Comparison of ENCODE assay signal across 19 cellular contexts in the genomic region with DNA sequence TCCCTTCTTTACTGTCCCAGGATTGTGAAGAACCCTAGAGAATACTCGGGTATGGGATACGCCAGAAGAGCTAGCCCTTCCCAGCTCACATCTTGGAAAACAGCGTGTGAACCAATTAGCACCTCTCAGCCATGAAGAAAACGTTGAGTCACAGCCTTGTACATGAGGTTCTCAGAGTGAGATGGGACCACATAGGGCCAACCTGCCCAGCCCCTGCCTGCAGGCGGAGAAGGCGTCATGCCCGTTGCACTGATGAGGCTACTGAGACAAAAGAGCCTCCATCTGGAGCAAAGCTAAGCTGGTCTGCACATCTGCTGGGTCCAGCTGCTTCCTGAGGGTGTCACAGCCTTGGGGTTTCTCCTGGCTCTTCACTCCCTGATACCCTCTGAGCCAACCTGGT.
"Had no signal": no experiment of that assay in that cellular context is flagged by ENCODE, and none has a peak within 500 bp of the region (broad histone marks: within the 10 kb centered on the region; RNA-seq: fewer than 3 reads in every experiment).

No MANE protein-coding gene starts in this region.

- H3K27ac Mint-ChIP-seq: endodermal cell, nephron, progenitor cell of endocrine pancreas had no signal

- H3K4me3 Mint-ChIP-seq: endodermal cell, nephron had no signal

- H3K4me1 ChIP-seq: pancreas had no signal

- H3K4me3 ChIP-seq: coronary artery, heart left ventricle, pancreas had no signal

- H3K9me3 Mint-ChIP-seq: endodermal cell, nephron had no signal

- H3K9me3 ChIP-seq: heart left ventricle, pancreas had no signal

- ATAC-seq: left lobe of liver, pancreas, right cardiac atrium had no signal

- H3K27ac ChIP-seq: coronary artery, pancreas had no signal

- DNase-seq: effector CD4-positive, alpha-beta T cell; endodermal cell; erythroblast; foreskin melanocyte; heart left ventricle; hippocampal formation; kidney glomerular epithelial cell; mammary epithelial cell; occipital lobe; pancreas; right cardiac atrium; small intestine; stimulated activated CD4-positive, alpha-beta T cell treated with anti-CD3 and anti-CD28 coated beads, Interleukin-12 subunit alpha, Interleukin-12 subunit beta, amount 100 ng/mL, for 4 hours; stimulated activated naive CD4-positive, alpha-beta T cell treated with Interleukin-2 at 50 U/mL for 16 hours; trophoblast cell had no signal

- H3K27me3 ChIP-seq: heart left ventricle, pancreas had no signal

- H3K36me3 ChIP-seq: heart left ventricle, pancreas had no signal
